Comparison of ENCODE assay signal across 21 cellular contexts in genomic region chr18:65811307-65811706, GRCh38.
"Had no signal": no experiment of that assay in that cellular context is flagged by ENCODE, and none has a peak within 500 bp of the region (broad histone marks: within the 10 kb centered on the region; RNA-seq: fewer than 3 reads in every experiment).

No MANE protein-coding gene starts in this region.

- H3K27me3 Mint-ChIP-seq: IgD-negative memory B cell had no signal

- H3K36me3 Mint-ChIP-seq: IgD-negative memory B cell had no signal

- H3K4me3 ChIP-seq: K562, Peyer's patch, SJSA1, SK-N-MC had no signal

- ATAC-seq: K562, PC-3 had no signal

- H3K9me3 ChIP-seq: Peyer's patch, SJSA1 had no signal

- H3K4me3 Mint-ChIP-seq: IgD-negative memory B cell had no signal

- H3K27ac Mint-ChIP-seq: IgD-negative memory B cell had no signal

- H3K27me3 ChIP-seq: Peyer's patch, SJSA1 had no signal

- H3K27ac ChIP-seq: HL-60, Peyer's patch, SJSA1, SK-N-MC had no signal

- H3K4me1 ChIP-seq: Peyer's patch, SJSA1 had no signal

- H3K4me1 Mint-ChIP-seq: IgD-negative memory B cell had no signal

- DNase-seq: NCI-H1092, NCI-H1105 treated with DMSO at 0.1 percent for 48 hours, NCI-H1417 treated with DMSO at 0.1 percent for 48 hours, NCI-H146, NCI-H1694 treated with DMSO at 0.1 percent for 48 hours, NCI-H1930, NCI-H2081, NCI-H2107, NCI-H2227 treated with DMSO at 0.1 percent for 48 hours, NCI-H524, NCI-H526 treated with DMSO at 0.1 percent for 48 hours, NCI-H748 treated with DMSO at 0.1 percent for 48 hours, PC-3, Peyer's patch, Right ventricle myocardium superior, SIG-M5 had no signal

- H3K36me3 ChIP-seq: Peyer's patch, SJSA1 had no signal
